ENCODE assay signal across 8 cellular contexts in genomic region chr5:88882321-88883038, GRCh38. TPM values are rescaled to one million over a fixed set of nuclear protein-coding genes. Genes with fewer than 3 reads are reported as not detected.
DNase-seq lines count a peak whose midpoint lies in the region; ATAC-seq, FAIRE-seq and TF ChIP-seq lines count a peak whose summit lies in the region.

No MANE protein-coding gene starts in this region.

- H4K20me1 ChIP-seq in astrocyte (ENCODE audit: insufficient read depth, low read length) = no peaks in the 10 kb centered on the region

- no peaks in the 10 kb centered on the region for H3K9me3 Mint-ChIP-seq in IgD-negative memory B cell
- H3K9me3 Mint-ChIP-seq in astrocyte (ENCODE audit: unreplicated experiment) = no peaks in the 10 kb centered on the region

- H3K27me3 ChIP-seq in astrocyte (ENCODE audit: insufficient read depth, low read length) = no peaks in the 10 kb centered on the region
- H3K27me3 ChIP-seq in kidney epithelial cell (ENCODE audit: control insufficient read depth, insufficient read depth, low read length) = no peaks in the 10 kb centered on the region
- no peaks in the 10 kb centered on the region for H3K27me3 ChIP-seq in stomach smooth muscle (ENCODE audit: control insufficient read depth in 1 of 2, insufficient read depth in 2 of 2, low read length in 2 of 2)

- H3K36me3 ChIP-seq in astrocyte (ENCODE audit: insufficient read depth, low read length) = no peaks in the 10 kb centered on the region
- no peaks in the 10 kb centered on the region for H3K36me3 ChIP-seq in kidney epithelial cell (ENCODE audit: control insufficient read depth, insufficient read depth, low read length)
- no peaks in the 10 kb centered on the region for H3K36me3 ChIP-seq in stomach smooth muscle (ENCODE audit: control insufficient read depth in 2 of 2, insufficient read depth in 2 of 2, low read length in 2 of 2)

- peak overlapping the region; percentile 61 for H2AFZ ChIP-seq in astrocyte (ENCODE audit: low read depth, low read length)

- ATAC-seq in HG03354 (IDR thresholded peaks at IDR 0.05; ENCODE audit: poor library complexity, severe bottlenecking, unreplicated experiment) (no peak), GM18519 (IDR thresholded peaks at IDR 0.05; ENCODE audit: low FRiP score, unreplicated experiment) (no peak)

- peak overlapping the region; percentile 88 for H3K4me2 ChIP-seq in astrocyte (ENCODE audit: low read length)

- H3K4me3 Mint-ChIP-seq in IgD-negative memory B cell (peak overlapping the region; percentile 94 to 100 (median 99)), astrocyte (ENCODE audit: unreplicated experiment) (peak overlapping the region; percentile 91)

- DNase-seq in AG09309 (ENCODE audit: low read depth) (no peak), astrocyte (ENCODE audit: low read depth) (no peak), kidney epithelial cell (ENCODE audit: low read depth) (no peak), DMS153 (lab: John Stamatoyannopoulos, UW) (no peak)

- H3K27ac ChIP-seq in astrocyte (ENCODE audit: low read depth, low read length) (peak overlapping the region; percentile 76), stomach smooth muscle (ENCODE audit: low read length) (peak overlapping the region; percentile 75)

- H3K27me3 Mint-ChIP-seq in IgD-negative memory B cell = no peaks in the 10 kb centered on the region
- H3K27me3 Mint-ChIP-seq in astrocyte (ENCODE audit: low read depth, unreplicated experiment) = no peaks in the 10 kb centered on the region

- peaks cover 6% of the 10 kb centered on the region for H3K4me1 ChIP-seq in astrocyte (ENCODE audit: insufficient read depth, low read length)
- H3K4me1 ChIP-seq in stomach smooth muscle (ENCODE audit: control insufficient read depth, insufficient read depth, low read length) = peaks cover 4% of the 10 kb centered on the region

- H3K4me1 Mint-ChIP-seq in IgD-negative memory B cell (peaks cover 27 to 30% (median 29%) of the 10 kb centered on the region in 3 donors), astrocyte (ENCODE audit: low read depth, unreplicated experiment) (peaks cover 6% of the 10 kb centered on the region)

- H3K9ac ChIP-seq in astrocyte (ENCODE audit: low read length) = peak overlapping the region; percentile 91
- peak overlapping the region; percentile 81 to 85 for H3K9ac ChIP-seq in stomach smooth muscle (ENCODE audit: low read length in 2 of 2)

- H3K27ac Mint-ChIP-seq in IgD-negative memory B cell (peak overlapping the region; percentile 95 to 99 (median 99)), astrocyte (ENCODE audit: unreplicated experiment) (peak overlapping the region; percentile 79)

- peaks cover 35% of the 10 kb centered on the region for H3K79me2 ChIP-seq in astrocyte (ENCODE audit: insufficient read depth, low read length)

- H3K4me3 ChIP-seq in AG09309 (ENCODE audit: control insufficient read depth, low read depth, low read length) (peak overlapping the region; percentile 66), astrocyte (ENCODE audit: insufficient read depth, low read depth, low read length) (peak overlapping the region; percentile 97), kidney epithelial cell (ENCODE audit: low read depth, low read length) (peak overlapping the region; percentile 81), stomach smooth muscle (ENCODE audit: low read length in 2 of 2) (peak overlapping the region; percentile 84 to 97)

- no peak for FAIRE-seq in astrocyte (lab: Jason Lieb, UNC)

- no peaks in the 10 kb centered on the region for H3K9me3 ChIP-seq in astrocyte (ENCODE audit: insufficient read depth, low read depth, low read length)
- no peaks in the 10 kb centered on the region for H3K9me3 ChIP-seq in stomach smooth muscle (ENCODE audit: control insufficient read depth in 2 of 2, low read length in 2 of 2)

- H3K36me3 Mint-ChIP-seq in IgD-negative memory B cell (peaks cover 4% of the 10 kb centered on the region), astrocyte (ENCODE audit: low read depth, unreplicated experiment) (no peaks in the 10 kb centered on the region)

- no peak for TF ChIP-seq CTCF in AG09309 (IDR thresholded peaks at IDR 0.05; ENCODE audit: control insufficient read depth, insufficient read depth, low read depth, low read length, missing control alignments)
- TF ChIP-seq CTCF in astrocyte (IDR thresholded peaks at IDR 0.05; ENCODE audit: insufficient read depth, low read depth, low read length) = no peak
- TF ChIP-seq CTCF in kidney epithelial cell (IDR thresholded peaks at IDR 0.05; ENCODE audit: insufficient read depth, low read length, poor library complexity, severe bottlenecking) = no peak

RNA-seq across cellular contexts. Expression of gene MEF2C, which starts 0.5 kb away (rescaled TPM):
- polyA plus RNA-seq in IgD-negative memory B cell = 238 TPM
- total RNA-seq in astrocyte = 20.5 and 21.8 TPM in 2 replicates
- 1.9 and 4.8 TPM in 2 replicates for total RNA-seq in kidney epithelial cell
